Comparison of ENCODE assay signal across 23 cellular contexts in the genomic region with DNA sequence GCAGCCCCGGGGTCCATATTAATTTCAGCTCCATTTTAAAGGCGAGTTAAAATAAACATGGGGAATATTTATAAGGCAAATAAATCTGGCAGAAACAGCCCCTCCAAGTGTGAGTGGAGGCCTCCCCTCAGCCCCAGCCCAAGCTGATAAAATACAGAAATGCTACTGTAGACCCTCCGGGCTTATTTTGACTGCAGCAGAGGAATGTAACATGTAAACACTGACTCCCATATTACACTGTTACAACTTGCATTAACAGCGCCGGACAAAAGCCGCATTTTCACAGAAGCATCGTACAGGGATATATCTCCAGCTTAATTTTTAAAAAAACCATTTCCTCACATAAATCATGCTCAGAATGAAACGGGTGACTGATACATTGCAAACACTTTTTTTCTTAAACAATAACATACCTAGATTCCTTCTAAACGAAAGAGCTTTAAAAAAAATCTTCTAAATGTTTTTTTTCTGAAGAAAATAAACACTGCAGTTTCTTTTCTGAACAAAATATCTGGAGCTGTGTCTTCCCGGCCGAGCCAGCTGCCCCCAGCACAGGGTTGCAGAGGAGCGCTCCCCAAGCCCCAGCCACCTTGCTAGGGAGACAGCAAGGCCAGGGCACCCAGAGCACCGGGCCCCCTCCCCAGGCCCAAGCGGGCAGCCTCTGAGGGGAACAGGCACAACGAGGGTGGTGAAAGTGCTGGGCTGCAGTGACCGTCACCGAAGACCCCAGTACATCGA. TPM values are rescaled to one million over a fixed set of nuclear protein-coding genes. Genes with fewer than 3 reads are reported as not detected.
A peak's percentile ranks its signal among the peaks of the same experiment; 100 is the strongest.
DNase-seq lines count a peak whose midpoint lies in the region; ATAC-seq and TF ChIP-seq lines count a peak whose summit lies in the region.
"Had no signal": no experiment of that assay in that cellular context is flagged by ENCODE, and none has a peak within 500 bp of the region (broad histone marks: within the 10 kb centered on the region; RNA-seq: fewer than 3 reads in every experiment).

No MANE protein-coding gene starts in this region.

- no peaks in the 10 kb centered on the region for H3K27me3 ChIP-seq in AG04450 (ENCODE audit: control insufficient read depth, insufficient read depth, low read length)
- no peaks in the 10 kb centered on the region for H3K27me3 ChIP-seq in SJSA1 (replicated peaks)
- H3K27me3 ChIP-seq in osteoblast (ENCODE audit: insufficient read depth, low read length): no peaks in the 10 kb centered on the region
- H3K27me3 ChIP-seq: BLaER1 treated with 17β-estradiol and CSF1 and Interleukin-3, amounts not matched to agents 10 nM and 100 nM had no signal

- H3K27ac ChIP-seq in AG04450 (ENCODE audit: low read depth, low read length): peak overlapping the region; percentile 11
- 0 out of 2 replicates have a peak overlapping the region, but pooled peaks have one; percentile 1 for H3K27ac ChIP-seq in SJSA1
- no peak overlapping the region for H3K27ac ChIP-seq in osteoblast (ENCODE audit: low read depth, low read length)
- H3K27ac ChIP-seq: 22Rv1; BLaER1 treated with 17β-estradiol and CSF1 and Interleukin-3, amounts not matched to agents 10 nM and 100 nM had no signal

- H3K4me2 ChIP-seq in osteoblast (ENCODE audit: insufficient read depth, low read length): no peak overlapping the region
- H3K4me2 ChIP-seq: GM23338 had no signal

- ATAC-seq in HG02571 (IDR thresholded peaks at IDR 0.05; ENCODE audit: unreplicated experiment): no peak
- ATAC-seq: GM23338, Right ventricle myocardium inferior had no signal

- no peaks in the 10 kb centered on the region; the same call in 1 of the 2 replicates for H3K9me3 ChIP-seq in AG04450 (ENCODE audit: control insufficient read depth, insufficient read depth, low read length)
- H3K9me3 ChIP-seq in SJSA1 (replicated peaks): no peaks in the 10 kb centered on the region
- H3K9me3 ChIP-seq in osteoblast (ENCODE audit: low read depth, low read length): no peaks in the 10 kb centered on the region
- H3K9me3 ChIP-seq: BLaER1 treated with 17β-estradiol and CSF1 and Interleukin-3, amounts not matched to agents 10 nM and 100 nM; Caco-2; HAP-1 had no signal

- H3K4me3 ChIP-seq in AG04450 (ENCODE audit: low read depth, low read length) (no peak overlapping the region), SJSA1 (no peak overlapping the region), fibroblast of villous mesenchyme (ENCODE audit: low read depth, low read length) (no peak overlapping the region), osteoblast (ENCODE audit: insufficient read depth, low read length) (no peak overlapping the region)
- H3K4me3 ChIP-seq: BLaER1 treated with 17β-estradiol and CSF1 and Interleukin-3, amounts not matched to agents 10 nM and 100 nM; GM23338; HAP-1 had no signal

- CTCF ChIA-PET in AG04450 (lab: Charles Lee): interaction anchor here (1.2 to 7.0 kb wide), 2 partner anchors 43 to 175 kb away, joined by 4 to 49 read pairs; no protein-coding TSS in a partner anchor

- TF ChIP-seq CTCF in AG04450 (IDR thresholded peaks at IDR 0.05; ENCODE audit: low read depth, low read length) (no peak), fibroblast of villous mesenchyme (IDR thresholded peaks at IDR 0.05; ENCODE audit: insufficient read depth, low read depth, low read length) (no peak), osteoblast (IDR thresholded peaks at IDR 0.05; ENCODE audit: extremely low read depth, low read depth, low read length) (no peak)

- POLR2A ChIA-PET in AG04450 (lab: Yijun Ruan, JAX): interaction anchor here (1.1 to 1.4 kb wide), 2 partner anchors 50 to 174 kb away, joined by 3 to 4 read pairs; no protein-coding TSS in a partner anchor

- H3K4me1 ChIP-seq in SJSA1 (replicated peaks) (peaks cover 28% of the 10 kb centered on the region), osteoblast (ENCODE audit: insufficient read depth, low read length) (no peaks in the 10 kb centered on the region)
- H3K4me1 ChIP-seq: Caco-2, HAP-1 had no signal

- H4K20me1 ChIP-seq in osteoblast (ENCODE audit: insufficient read depth, low read length): no peaks in the 10 kb centered on the region

- peaks cover 8% of the 10 kb centered on the region; the same call in 1 of the 2 replicates for H3K36me3 ChIP-seq in SJSA1
- H3K36me3 ChIP-seq in osteoblast (ENCODE audit: insufficient read depth, low read length): peaks cover 5% of the 10 kb centered on the region
- H3K36me3 ChIP-seq: HAP-1 had no signal

- no peak overlapping the region for H2AFZ ChIP-seq in osteoblast (ENCODE audit: low read length)
- H2AFZ ChIP-seq: GM23338 had no signal

- DNase-seq in AG04450 (ENCODE audit: low read depth, low spot score) (no peak), SJSA1 (ENCODE audit: low read depth in 1 of 2, low spot score in 2 of 2) (peak; percentile 58 to 68), fibroblast of villous mesenchyme (ENCODE audit: low read depth) (peak; percentile 19), osteoblast (ENCODE audit: insufficient read length, low spot score, missing footprints) (peak; percentile 56), NCI-H2081 treated with DMSO at 0.1 percent for 48 hours (lab: John Stamatoyannopoulos, UW) (no peak), HPDE6-E6E7 (ENCODE audit: extremely low spot score) (no peak), amygdala (lab: John Stamatoyannopoulos, UW) (no peak)
- DNase-seq: ACHN; Caco-2; CD4-positive, alpha-beta memory T cell; DND-41; KBM-7; NCI-H1092 treated with DMSO at 0.1 percent for 48 hours; NCI-H146; NCI-H2029; NCI-H345; NCI-H524 treated with DMSO at 0.1 percent for 48 hours had no signal

- H3K79me2 ChIP-seq in osteoblast (ENCODE audit: insufficient read depth, low read length): no peaks in the 10 kb centered on the region

RNA-seq across cellular contexts. Expression of a gene that starts 36.5 kb away (rescaled TPM):
- 79.4 and 105 TPM in 2 replicates for polyA plus RNA-seq in AG04450 (2011; rRNA removed)
- polyA minus RNA-seq in AG04450 (2011; rRNA and poly(A)+ RNA removed): 29.9 and 32.0 TPM in 2 replicates
- total RNA-seq in SJSA1 (2014; rRNA removed; shearing (Covaris generic)): 288 and 492 TPM in 2 replicates
- total RNA-seq in fibroblast of villous mesenchyme (173 and 236 TPM in 2 replicates), osteoblast (220 and 288 TPM in 2 replicates)

RNA-seq across cellular contexts. Expression of a gene that starts 36.6 kb away (rescaled TPM):
- polyA plus RNA-seq in AG04450 (2011; rRNA removed): 13.3 and 15.8 TPM in 2 replicates
- polyA minus RNA-seq in AG04450 (2011; rRNA and poly(A)+ RNA removed): 15.5 and 20.1 TPM in 2 replicates
- 25.5 and 42.5 TPM in 2 replicates for total RNA-seq in SJSA1 (2014; rRNA removed; shearing (Covaris generic))
- total RNA-seq in fibroblast of villous mesenchyme (34.8 and 39.3 TPM in 2 replicates), osteoblast (19.5 and 21.5 TPM in 2 replicates)

RNA-seq across cellular contexts. Expression of a gene that starts 50.4 kb away (rescaled TPM):
- 1.3 and 1.6 TPM in 2 replicates for polyA plus RNA-seq in AG04450 (2011; rRNA removed)
- polyA minus RNA-seq in AG04450 (2011; rRNA and poly(A)+ RNA removed): 0.43 and 0.46 TPM in 2 replicates
- 12.2 and 17.7 TPM in 2 replicates for total RNA-seq in SJSA1 (2014; rRNA removed; shearing (Covaris generic))
- 5.2 and 11.0 TPM in 2 replicates for total RNA-seq in fibroblast of villous mesenchyme
- 4.0 and 5.6 TPM in 2 replicates for total RNA-seq in osteoblast

RNA-seq across cellular contexts. Expression of a gene that starts 50.4 kb away (rescaled TPM):
- 9.5 and 13.1 TPM in 2 replicates for polyA plus RNA-seq in AG04450 (2011; rRNA removed)
- polyA minus RNA-seq in AG04450 (2011; rRNA and poly(A)+ RNA removed): 18.6 and 21.3 TPM in 2 replicates
- 11.5 and 11.7 TPM in 2 replicates for total RNA-seq in SJSA1 (2014; rRNA removed; shearing (Covaris generic))
- total RNA-seq in fibroblast of villous mesenchyme (15.1 and 19.0 TPM in 2 replicates), osteoblast (10.3 and 11.9 TPM in 2 replicates)

Comparison
In these comparisons a context has a peak if more than half of its experiments do, and no peak if none do; other contexts are left out.
1. DNase-seq: peak in SJSA1 (2 of 2), fibroblast of villous mesenchyme (single experiment) and osteoblast (single experiment); none in AG04450 (single experiment), NCI-H2081 treated with DMSO at 0.1 percent for 48 hours (single experiment), HPDE6-E6E7 (single experiment) and amygdala (0 of 56).